Comparison of ENCODE assay signal across 20 cellular contexts in the genomic region with DNA sequence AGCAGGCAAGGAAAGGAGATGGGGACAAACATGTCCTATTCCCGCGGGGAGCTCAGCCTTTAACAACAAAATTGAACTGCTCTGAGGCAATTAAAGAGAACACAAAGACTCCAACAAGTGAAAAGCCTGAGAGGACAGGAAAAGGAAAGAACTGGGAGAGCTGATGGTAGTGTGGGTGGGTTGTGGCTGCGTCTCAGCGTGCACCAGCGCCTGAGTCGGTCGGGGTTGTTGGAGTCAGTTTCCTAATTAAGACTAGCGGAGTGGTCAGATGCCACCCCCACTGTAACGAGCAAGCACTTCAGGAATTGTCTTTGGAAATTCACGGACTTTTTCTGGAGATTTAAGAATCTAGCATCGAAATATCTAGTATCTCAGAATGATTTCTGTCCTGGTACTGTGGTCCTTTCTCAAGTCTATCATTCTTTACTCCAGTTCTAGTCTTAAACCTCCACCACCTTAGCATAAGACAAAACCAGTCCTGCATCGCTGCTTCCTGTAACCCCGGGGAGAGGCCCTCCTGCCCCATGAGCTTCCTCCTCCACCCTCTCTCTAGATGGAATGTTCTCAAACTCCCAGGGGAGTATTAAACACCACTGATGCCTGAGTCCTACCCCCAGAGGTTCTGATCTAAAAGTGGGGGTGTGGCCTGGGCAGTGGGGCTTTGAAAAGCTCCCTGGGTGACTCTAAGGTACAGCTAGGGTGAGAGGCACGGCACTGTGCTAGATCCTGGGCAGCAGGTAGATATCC.
DNase-seq lines count a peak whose midpoint lies in the region; ATAC-seq, FAIRE-seq and TF ChIP-seq lines count a peak whose summit lies in the region.
"Had no signal": no experiment of that assay in that cellular context is flagged by ENCODE, and none has a peak within 500 bp of the region (broad histone marks: within the 10 kb centered on the region; RNA-seq: fewer than 3 reads in every experiment).

No MANE protein-coding gene starts in this region.

- TF ChIP-seq RAD21 in K562 (CRISPR knock-in tag; conservative IDR thresholded peaks at IDR 0.05 in 1 of 2, IDR thresholded peaks at IDR 0.05 in 1 of 2): no peak

- H3K9ac ChIP-seq in DND-41 (ENCODE audit: low read depth, low read length): no peak overlapping the region
- no peak overlapping the region for H3K9ac ChIP-seq in K562 (ENCODE audit: insufficient read depth in 1 of 2, low read depth in 2 of 2, low read length in 2 of 2)
- no peak overlapping the region for H3K9ac ChIP-seq in neuronal stem cell (ENCODE audit: low read depth, low read length, poor library complexity)

- ATAC-seq in DND-41 (ENCODE audit: insufficient read depth, low read depth): peak; percentile 22; the same call in 1 of the 3 replicates
- ATAC-seq in K562: peak; percentile 32; the same call in 1 of the 3 replicates
- no peak for ATAC-seq in activated naive CD4-positive, alpha-beta T cell treated with anti-CD3 and anti-CD28 coated beads, Interleukin-2, amount 50 U/mL, for 72 hours
- no peak for ATAC-seq in activated CD8-positive, alpha-beta T cell treated with anti-CD3 and anti-CD28 coated beads, Interleukin-2, amount 10 ng/mL, durations not matched to agents 7 days and 5 days
- ATAC-seq: body of pancreas had no signal

- FAIRE-seq in K562 (lab: Jason Lieb, UNC): no peak
- FAIRE-seq: D721Med, small intestine had no signal

- CTCF ChIA-PET in HEK293 (lab: Yijun Ruan, JAX) (interaction anchor here (0.7 kb wide), 2 partner anchors 9 to 150 kb away, joined by 3 to 5 read pairs; no protein-coding TSS in a partner anchor), K562 (lab: Yijun Ruan, JAX; ENCODE audit: low intra/inter-chr PET ratio) (no interaction called here)
- CTCF ChIA-PET in activated CD8-positive, alpha-beta T cell treated with anti-CD3 and anti-CD28 coated beads, Interleukin-2, amount 10 ng/mL, durations not matched to agents 7 days and 5 days (lab: Charles Lee): no interaction called here

- no peak for TF ChIP-seq EP300 in K562 (IDR thresholded peaks at IDR 0.05; ENCODE audit: low read length)

- peak overlapping the region; percentile 51 for H2AK5ac ChIP-seq in neuronal stem cell (ENCODE audit: low read depth, low read length)

- no peak overlapping the region for H4K91ac ChIP-seq in neuronal stem cell (ENCODE audit: low read depth, low read length, poor library complexity)

- H2BK12ac ChIP-seq in neuronal stem cell (ENCODE audit: low read length): no peak overlapping the region

- H2AFZ ChIP-seq in DND-41 (ENCODE audit: low read depth, low read length) (no peak overlapping the region), K562 (ENCODE audit: low read depth, low read length) (no peak overlapping the region), neuronal stem cell (ENCODE audit: low read length) (no peak overlapping the region)

- no peak overlapping the region for H3K23ac ChIP-seq in neuronal stem cell (ENCODE audit: low read depth, low read length, poor library complexity)

- H3K27me3 Mint-ChIP-seq in activated CD8-positive, alpha-beta T cell treated with anti-CD3 and anti-CD28 coated beads, Interleukin-2, amount 10 ng/mL, durations not matched to agents 7 days and 5 days (ENCODE audit: low read depth): peaks cover 22% of the 10 kb centered on the region

- H3K36me3 ChIP-seq in DND-41 (ENCODE audit: insufficient read depth, low read length): no peaks in the 10 kb centered on the region
- no peaks in the 10 kb centered on the region for H3K36me3 ChIP-seq in HEK293 (ENCODE audit: control insufficient read depth in 2 of 2, insufficient read depth in 1 of 2, low read length in 2 of 2)
- no peaks in the 10 kb centered on the region for H3K36me3 ChIP-seq in K562 (ENCODE audit: control insufficient read depth, insufficient read depth, low read length)
- H3K36me3 ChIP-seq in neuronal stem cell (replicated peaks in 1 of 2; ENCODE audit: control insufficient read depth in 2 of 2, insufficient read depth in 2 of 2, low read length in 2 of 2): no peaks in the 10 kb centered on the region
- H3K36me3 ChIP-seq: uterus had no signal

- no TSS peak for BruUV-seq in K562 (replicated peaks; lab: Mats Ljungman, UMichigan)

- H3K4ac ChIP-seq in neuronal stem cell (ENCODE audit: low read length): no peak overlapping the region

- no peaks in the 10 kb centered on the region for H3K36me3 Mint-ChIP-seq in activated naive CD4-positive, alpha-beta T cell treated with anti-CD3 and anti-CD28 coated beads, Interleukin-2, amount 50 U/mL, for 72 hours
- H3K36me3 Mint-ChIP-seq in activated CD8-positive, alpha-beta T cell treated with anti-CD3 and anti-CD28 coated beads, Interleukin-2, amount 10 ng/mL, durations not matched to agents 7 days and 5 days (ENCODE audit: low read depth): no peaks in the 10 kb centered on the region

- H3K27ac ChIP-seq in DND-41 (ENCODE audit: low read length) (no peak overlapping the region), HEK293 (ENCODE audit: extremely low read depth, low read depth, low read length) (no peak overlapping the region), K562 (ENCODE audit: extremely low read depth, low read depth, low read length) (no peak overlapping the region), neuronal stem cell (replicated peaks; ENCODE audit: low read length) (peak overlapping the region; percentile 45)
- H3K27ac ChIP-seq: body of pancreas, uterus had no signal

- no peak overlapping the region for H2BK5ac ChIP-seq in neuronal stem cell (ENCODE audit: low read length)

- no peak overlapping the region for H3K4me3 Mint-ChIP-seq in activated CD8-positive, alpha-beta T cell treated with anti-CD3 and anti-CD28 coated beads, Interleukin-2, amount 10 ng/mL, durations not matched to agents 7 days and 5 days
- H3K4me3 Mint-ChIP-seq: activated CD4-positive, alpha-beta memory T cell treated with anti-CD3 and anti-CD28 coated beads, Interleukin-2, amount 10 ng/mL, durations not matched to agents 7 days and 5 days had no signal

- H2BK15ac ChIP-seq in neuronal stem cell (ENCODE audit: low read length): no peak overlapping the region

- DNase-seq in DND-41 (no peak), K562 (ENCODE audit: extremely low read depth in 1 of 4, low spot score in 3 of 4) (no peak), neuronal stem cell (ENCODE audit: low spot score) (no peak), NCI-H1694 treated with DMSO at 0.1 percent for 48 hours (lab: John Stamatoyannopoulos, UW) (no peak)
- DNase-seq in activated naive CD4-positive, alpha-beta T cell treated with anti-CD3 and anti-CD28 coated beads, Interleukin-2, amount 50 U/mL, for 72 hours (ENCODE audit: low spot score in 2 of 2): no peak
- no peak for DNase-seq in activated CD8-positive, alpha-beta T cell treated with anti-CD3 and anti-CD28 coated beads, Interleukin-2, amount 10 ng/mL, durations not matched to agents 7 days and 5 days
- DNase-seq: activated CD4-positive, alpha-beta memory T cell treated with anti-CD3 and anti-CD28 coated beads, Interleukin-2, amount 10 ng/mL, durations not matched to agents 7 days and 5 days; activated effector memory CD4-positive, alpha-beta T cell treated with Interleukin-2 at 50 U/mL for 16 hours; body of pancreas; EL; head of caudate nucleus; KBM-7; NCI-H1694; nucleus accumbens; small intestine; stimulated activated CD4-positive, alpha-beta T cell treated with anti-CD3 and anti-CD28 coated beads, Interleukin-1b, Interleukin-23, amount 100 ng/mL, for 48 hours; T1000; uterus had no signal

- H3K79me2 ChIP-seq in DND-41 (ENCODE audit: insufficient read depth, low read length): no peaks in the 10 kb centered on the region
- H3K79me2 ChIP-seq in K562 (ENCODE audit: control insufficient read depth, insufficient read depth, low read length): no peaks in the 10 kb centered on the region

- intact Hi-C loops in K562 (cut with micrococcal nuclease): loop anchor here (5.0 kb wide), 1 partner anchor 43 kb away; no protein-coding TSS in a partner anchor

- H3K9me3 Mint-ChIP-seq in activated naive CD4-positive, alpha-beta T cell treated with anti-CD3 and anti-CD28 coated beads, Interleukin-2, amount 50 U/mL, for 72 hours: no peaks in the 10 kb centered on the region
- H3K9me3 Mint-ChIP-seq in activated CD8-positive, alpha-beta T cell treated with anti-CD3 and anti-CD28 coated beads, Interleukin-2, amount 10 ng/mL, durations not matched to agents 7 days and 5 days (ENCODE audit: insufficient read depth): no peaks in the 10 kb centered on the region
- H3K9me3 Mint-ChIP-seq: activated CD4-positive, alpha-beta memory T cell treated with anti-CD3 and anti-CD28 coated beads, Interleukin-2, amount 10 ng/mL, durations not matched to agents 7 days and 5 days had no signal

- H3K4me2 ChIP-seq in DND-41 (ENCODE audit: insufficient read depth, low read length) (no peak overlapping the region), K562 (ENCODE audit: insufficient read depth, low read length) (no peak overlapping the region), neuronal stem cell (ENCODE audit: insufficient read depth, low read length, poor library complexity, severe bottlenecking) (no peak overlapping the region)

- no peak overlapping the region for H2BK120ac ChIP-seq in neuronal stem cell (ENCODE audit: low read depth, low read length)

- H3K27me3 ChIP-seq in DND-41 (ENCODE audit: insufficient read depth, low read length, poor library complexity) (peaks cover 6% of the 10 kb centered on the region), K562 (ENCODE audit: control insufficient read depth in 2 of 2, insufficient read depth in 2 of 2, low read length in 2 of 2) (peaks cover 23 to 39% of the 10 kb centered on the region in 2 experiments), neuronal stem cell (ENCODE audit: control insufficient read depth in 3 of 3, insufficient read depth in 3 of 3, low read depth in 1 of 3, low read length in 3 of 3) (no peaks in the 10 kb centered on the region)
- H3K27me3 ChIP-seq: body of pancreas, uterus had no signal

- H4K8ac ChIP-seq in neuronal stem cell (ENCODE audit: low read depth, low read length): no peak overlapping the region

- no peaks in the 10 kb centered on the region for H3K4me1 ChIP-seq in DND-41 (ENCODE audit: insufficient read depth, low read length)
- peaks cover 5% of the 10 kb centered on the region for H3K4me1 ChIP-seq in HEK293 (ENCODE audit: control insufficient read depth, insufficient read depth, low read length)
- H3K4me1 ChIP-seq in K562 (replicated peaks in 1 of 2; ENCODE audit: control insufficient read depth in 2 of 2, insufficient read depth in 2 of 2, low read length in 2 of 2): no peaks in the 10 kb centered on the region
- peaks cover 0 to 8% of the 10 kb centered on the region in 2 donors for H3K4me1 ChIP-seq in neuronal stem cell (ENCODE audit: control insufficient read depth in 2 of 2, insufficient read depth in 1 of 2, low read depth in 1 of 2, low read length in 2 of 2)
- H3K4me1 ChIP-seq: body of pancreas, uterus had no signal

- TF ChIP-seq POLR2A in K562 (conservative IDR thresholded peaks at IDR 0.05): no peak

- H4K20me1 ChIP-seq in DND-41 (ENCODE audit: insufficient read depth, low read length) (no peaks in the 10 kb centered on the region), K562 (replicated peaks; ENCODE audit: control insufficient read depth, insufficient read depth, low read length) (no peaks in the 10 kb centered on the region; the same call in 1 of the 2 replicates)

- H3K14ac ChIP-seq in neuronal stem cell (ENCODE audit: low read length): no peak overlapping the region

- H3K4me1 Mint-ChIP-seq in activated CD8-positive, alpha-beta T cell treated with anti-CD3 and anti-CD28 coated beads, Interleukin-2, amount 10 ng/mL, durations not matched to agents 7 days and 5 days (ENCODE audit: low read depth): no peaks in the 10 kb centered on the region

- in situ Hi-C loops in K562 (cut with MboI): no loop called here

- 3% methylated on average over 14 of the region's 14 CpGs for WGBS in K562 (ENCODE audit: insufficient coverage, low coverage, missing lambda C conversion rate)
- WGBS in neuronal stem cell (ENCODE audit: extremely low coverage in 2 of 2, insufficient read length in 2 of 2, insufficient replicate concordance in 1 of 2), 2 donors: no CpG with 5 or more reads among the region's 14 CpGs

- H3K79me1 ChIP-seq in neuronal stem cell (ENCODE audit: low read depth, low read length): no peaks in the 10 kb centered on the region

- peak overlapping the region; percentile 13 for H3K18ac ChIP-seq in neuronal stem cell (ENCODE audit: low read length)

- H3K4me3 ChIP-seq in DND-41 (ENCODE audit: low read depth in 1 of 2, low read length in 2 of 2) (no peak overlapping the region), HEK293 (ENCODE audit: low read depth, low read length) (no peak overlapping the region), K562 (no peak overlapping the region), neuronal stem cell (ENCODE audit: low read length in 2 of 2) (no peak overlapping the region)
- H3K4me3 ChIP-seq: body of pancreas, uterus had no signal

- H3K27ac Mint-ChIP-seq in activated naive CD4-positive, alpha-beta T cell treated with anti-CD3 and anti-CD28 coated beads, Interleukin-2, amount 50 U/mL, for 72 hours: no peak overlapping the region
- H3K27ac Mint-ChIP-seq in activated CD8-positive, alpha-beta T cell treated with anti-CD3 and anti-CD28 coated beads, Interleukin-2, amount 10 ng/mL, durations not matched to agents 7 days and 5 days: no peak overlapping the region
- H3K27ac Mint-ChIP-seq: activated CD4-positive, alpha-beta memory T cell treated with anti-CD3 and anti-CD28 coated beads, Interleukin-2, amount 10 ng/mL, durations not matched to agents 7 days and 5 days had no signal

- no peaks in the 10 kb centered on the region for H3K9me1 ChIP-seq in K562 (ENCODE audit: control insufficient read depth, insufficient read depth, low read length)

- no peaks in the 10 kb centered on the region for H3K9me3 ChIP-seq in DND-41 (ENCODE audit: insufficient read depth, low read length, severe bottlenecking)
- no peaks in the 10 kb centered on the region for H3K9me3 ChIP-seq in HEK293 (ENCODE audit: control insufficient read depth, insufficient read depth, low read depth, low read length)
- no peaks in the 10 kb centered on the region for H3K9me3 ChIP-seq in K562 (replicated peaks; ENCODE audit: control insufficient read depth, insufficient read depth, low read depth, low read length)
- no peaks in the 10 kb centered on the region for H3K9me3 ChIP-seq in neuronal stem cell (replicated peaks in 1 of 2; ENCODE audit: control insufficient read depth in 2 of 2, insufficient read depth in 1 of 2, low read depth in 1 of 2, low read length in 2 of 2)
- H3K9me3 ChIP-seq: body of pancreas, uterus had no signal

- POLR2A ChIA-PET in HEK293 (lab: Yijun Ruan, JAX): no interaction called here
- POLR2A ChIA-PET in K562 (lab: Yijun Ruan, JAX): interaction anchor here (0.9 to 1.1 kb wide), 3 partner anchors 25 to 82 kb away, joined by 3 to 5 read pairs (median 4); no protein-coding TSS in a partner anchor
- POLR2A ChIA-PET in activated CD8-positive, alpha-beta T cell treated with anti-CD3 and anti-CD28 coated beads, Interleukin-2, amount 10 ng/mL, durations not matched to agents 7 days and 5 days (lab: Charles Lee): no interaction called here

- no peak for TF ChIP-seq CTCF in DND-41 (IDR thresholded peaks at IDR 0.05; ENCODE audit: borderline replicate concordance, extremely low read depth, low read length, poor library complexity, severe bottlenecking)
- no peak for TF ChIP-seq CTCF in HEK293 (tag by site-specific recombination; IDR thresholded peaks at IDR 0.05)
- no peak for TF ChIP-seq CTCF in K562 (IDR thresholded peaks at IDR 0.05 in 2 of 3, conservative IDR thresholded peaks at IDR 0.05 in 1 of 3; ENCODE audit: insufficient read depth in 2 of 3, low read depth in 1 of 3, low read length in 3 of 3)

Comparison
In these comparisons a context has a peak if more than half of its experiments do, and no peak if none do; other contexts are left out.
1. ATAC-seq: peak in DND-41 (single experiment) and K562 (single experiment); none in activated naive CD4-positive, alpha-beta T cell treated with anti-CD3 and anti-CD28 coated beads, Interleukin-2, amount 50 U/mL, for 72 hours (0 of 2) and activated CD8-positive, alpha-beta T cell treated with anti-CD3 and anti-CD28 coated beads, Interleukin-2, amount 10 ng/mL, durations not matched to agents 7 days and 5 days (single experiment).